In the genomic region with DNA sequence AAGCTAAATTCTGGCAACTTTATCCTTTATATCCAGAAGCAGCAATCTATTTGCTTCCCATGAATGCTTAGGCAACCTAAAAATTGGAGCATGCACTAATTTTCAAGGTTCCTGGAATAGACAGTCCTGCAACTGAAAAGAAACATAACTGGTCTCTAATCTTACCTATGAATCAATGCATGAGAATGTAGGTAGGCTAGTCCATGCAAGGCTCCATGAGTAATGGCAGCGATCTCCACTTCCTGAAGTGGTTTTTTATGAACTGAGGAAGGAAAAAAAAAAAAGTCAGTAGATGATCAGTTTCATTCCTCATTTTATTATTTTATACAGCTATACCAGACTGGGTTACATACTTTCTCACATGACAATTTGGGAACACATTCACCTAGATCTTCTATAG, we compare ENCODE assay signal across 2 cellular contexts.
TF ChIP-seq lines count a peak whose summit lies in the region.

No MANE protein-coding gene starts in this region.

TF ChIP-seq in SK-N-SH, 30 proteins besides CTCF, POLR2A, EP300 and RAD21 (continued from another document):
- TF ChIP-seq SIN3A (IDR thresholded peaks at IDR 0.05; ENCODE audit: borderline replicate concordance, low read depth, low read length), result no peak
- TF ChIP-seq YY1 (IDR thresholded peaks at IDR 0.05; ENCODE audit: low read depth), result 0 out of 2 replicates have a peak, but pooled peaks have one; percentile 28
- TF ChIP-seq NRF1 (IDR thresholded peaks at IDR 0.05; ENCODE audit: low read depth, low read length), result no peak
- no peak for TF ChIP-seq EZH2phosphoT487 (IDR thresholded peaks at IDR 0.05; ENCODE audit: borderline replicate concordance, low read depth)
- no peak; the same call in 1 of the 2 replicates for TF ChIP-seq GABPA (IDR thresholded peaks at IDR 0.05; ENCODE audit: low read depth)
- TF ChIP-seq SMC3 (IDR thresholded peaks at IDR 0.05; ENCODE audit: low read depth, low read length), result no peak
- no peak for TF ChIP-seq POLR2AphosphoS5 (IDR thresholded peaks at IDR 0.05; ENCODE audit: low read depth, low read length)
- TF ChIP-seq, protein P1, sequence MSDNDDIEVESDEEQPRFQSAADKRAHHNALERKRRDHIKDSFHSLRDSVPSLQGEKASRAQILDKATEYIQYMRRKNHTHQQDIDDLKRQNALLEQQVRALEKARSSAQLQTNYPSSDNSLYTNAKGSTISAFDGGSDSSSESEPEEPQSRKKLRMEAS (IDR thresholded peaks at IDR 0.05; ENCODE audit: low read depth), result no peak
- TF ChIP-seq FOXJ3 (CRISPR knock-in tag; IDR thresholded peaks at IDR 0.05), result no peak

TF ChIP-seq in SK-N-SH treated with all-trans-retinoic acid at 6 μM for 48 hours, 23 proteins besides CTCF, POLR2A, EP300 and RAD21 (continued from another document):
- TF ChIP-seq, protein P2, sequence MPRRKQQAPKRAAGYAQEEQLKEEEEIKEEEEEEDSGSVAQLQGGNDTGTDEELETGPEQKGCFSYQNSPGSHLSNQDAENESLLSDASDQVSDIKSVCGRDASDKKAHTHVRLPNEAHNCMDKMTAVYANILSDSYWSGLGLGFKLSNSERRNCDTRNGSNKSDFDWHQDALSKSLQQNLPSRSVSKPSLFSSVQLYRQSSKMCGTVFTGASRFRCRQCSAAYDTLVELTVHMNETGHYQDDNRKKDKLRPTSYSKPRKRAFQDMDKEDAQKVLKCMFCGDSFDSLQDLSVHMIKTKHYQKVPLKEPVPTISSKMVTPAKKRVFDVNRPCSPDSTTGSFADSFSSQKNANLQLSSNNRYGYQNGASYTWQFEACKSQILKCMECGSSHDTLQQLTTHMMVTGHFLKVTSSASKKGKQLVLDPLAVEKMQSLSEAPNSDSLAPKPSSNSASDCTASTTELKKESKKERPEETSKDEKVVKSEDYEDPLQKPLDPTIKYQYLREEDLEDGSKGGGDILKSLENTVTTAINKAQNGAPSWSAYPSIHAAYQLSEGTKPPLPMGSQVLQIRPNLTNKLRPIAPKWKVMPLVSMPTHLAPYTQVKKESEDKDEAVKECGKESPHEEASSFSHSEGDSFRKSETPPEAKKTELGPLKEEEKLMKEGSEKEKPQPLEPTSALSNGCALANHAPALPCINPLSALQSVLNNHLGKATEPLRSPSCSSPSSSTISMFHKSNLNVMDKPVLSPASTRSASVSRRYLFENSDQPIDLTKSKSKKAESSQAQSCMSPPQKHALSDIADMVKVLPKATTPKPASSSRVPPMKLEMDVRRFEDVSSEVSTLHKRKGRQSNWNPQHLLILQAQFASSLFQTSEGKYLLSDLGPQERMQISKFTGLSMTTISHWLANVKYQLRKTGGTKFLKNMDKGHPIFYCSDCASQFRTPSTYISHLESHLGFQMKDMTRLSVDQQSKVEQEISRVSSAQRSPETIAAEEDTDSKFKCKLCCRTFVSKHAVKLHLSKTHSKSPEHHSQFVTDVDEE (CRISPR knock-in tag; IDR thresholded peaks at IDR 0.05), result no peak
- no peak for TF ChIP-seq ARNTL (CRISPR knock-in tag; IDR thresholded peaks at IDR 0.05; ENCODE audit: borderline replicate concordance, low read depth)
